Comparison of ENCODE assay signal across 8 cellular contexts in the genomic region with DNA sequence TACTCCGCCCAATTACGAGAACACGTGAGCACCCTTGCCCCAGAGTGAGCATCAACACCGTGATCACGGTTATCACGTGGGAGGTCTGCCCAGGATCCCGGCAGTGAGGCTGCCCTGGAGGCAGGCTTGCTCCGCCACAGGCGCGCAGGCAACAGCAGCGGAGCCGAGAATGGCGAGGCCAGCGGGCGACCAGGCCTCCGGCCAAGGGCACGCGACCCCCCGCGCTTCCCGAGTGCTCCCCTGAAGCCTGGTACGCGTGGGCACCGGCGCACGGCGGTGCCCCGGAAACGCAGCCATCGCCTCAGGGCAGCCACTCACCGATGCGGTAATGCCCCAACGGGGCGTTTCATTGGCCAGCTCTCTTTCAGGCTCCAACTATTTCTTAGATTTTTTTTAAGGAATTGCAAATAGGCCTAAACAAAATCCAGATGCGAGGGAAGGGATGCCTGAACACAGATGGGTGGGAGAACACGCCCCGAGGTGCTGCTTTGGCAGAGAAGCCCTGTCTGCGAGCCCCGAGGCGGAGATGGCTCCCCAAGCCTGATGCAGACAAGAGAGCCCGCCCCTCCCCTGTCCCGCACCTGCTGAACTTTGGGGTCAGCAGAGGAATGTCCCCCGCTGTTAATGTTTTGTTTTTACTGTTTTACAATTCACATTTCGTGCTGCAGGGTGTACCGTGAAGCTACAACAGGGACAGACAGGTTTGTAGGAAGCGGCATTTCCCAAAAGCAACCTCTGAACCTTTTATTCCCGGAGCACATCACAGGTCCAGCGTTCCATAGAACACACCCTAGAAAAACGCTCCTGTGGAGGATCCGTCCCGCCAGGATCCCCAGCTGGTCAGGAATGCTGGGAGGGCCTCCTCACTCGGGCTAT.
DNase-seq lines count a peak whose midpoint lies in the region; ATAC-seq and TF ChIP-seq lines count a peak whose summit lies in the region.

No MANE protein-coding gene starts in this region.

- no peaks in the 10 kb centered on the region for H3K9me3 ChIP-seq in skeletal muscle tissue (ENCODE audit: control insufficient read depth in 3 of 3, low read length in 3 of 3)

- peaks cover 0 to 4% (median 4%) of the 10 kb centered on the region in 3 donors for H3K4me1 ChIP-seq in skeletal muscle tissue (ENCODE audit: control insufficient read depth in 3 of 3, insufficient read depth in 3 of 3, low read length in 3 of 3)

- peak in 1 of 2 donors; percentile 26 for DNase-seq in stimulated activated naive CD8-positive, alpha-beta T cell treated with anti-CD3 and anti-CD28 coated beads, Interleukin-15, amount 100 ng/mL, for 72 hours
- no peak for DNase-seq in stimulated activated naive CD8-positive, alpha-beta T cell treated with anti-CD3 and anti-CD28 coated beads, Interleukin-15, Interleukin-2, amounts not matched to agents 100 U/mL and 50 U/mL, for 24 hours
- peak; percentile 18 to 48 for DNase-seq in cardiac fibroblast (ENCODE audit: low read depth in 2 of 2)
- peak; percentile 40 for DNase-seq in inferior parietal cortex (ENCODE audit: extremely low spot score)
- no peak for DNase-seq in NOMO-1 (lab: John Stamatoyannopoulos, UW; ENCODE audit: unreplicated experiment in 2 of 2)
- no peak for DNase-seq in LoVo (ENCODE audit: low spot score)

- ATAC-seq in stimulated activated naive CD8-positive, alpha-beta T cell treated with anti-CD3 and anti-CD28 coated beads, Interleukin-15, amount 100 ng/mL, for 72 hours = peak; percentile 66
- ATAC-seq in stimulated activated naive CD8-positive, alpha-beta T cell treated with anti-CD3 and anti-CD28 coated beads, Interleukin-15, Interleukin-2, amounts not matched to agents 100 U/mL and 50 U/mL, for 24 hours = no peak
- no peak for ATAC-seq in GM19324 (IDR thresholded peaks at IDR 0.05; ENCODE audit: low FRiP score, unreplicated experiment)

- H3K4me3 ChIP-seq in cardiac fibroblast (replicated peaks in 1 of 2; ENCODE audit: low read depth in 2 of 2, low read length in 2 of 2) (peak overlapping the region; percentile 43 to 48), skeletal muscle tissue (ENCODE audit: low read length in 3 of 3) (peak overlapping the region; percentile 43 to 63 (median 54))

- peaks cover 0 to 3% (median 0%) of the 10 kb centered on the region in 3 donors for H3K36me3 ChIP-seq in skeletal muscle tissue (ENCODE audit: control insufficient read depth in 3 of 3, insufficient read depth in 3 of 3, low read length in 3 of 3)

- peaks cover 20% of the 10 kb centered on the region for H3K4me1 Mint-ChIP-seq in stimulated activated naive CD8-positive, alpha-beta T cell treated with anti-CD3 and anti-CD28 coated beads, Interleukin-15, amount 100 ng/mL, for 72 hours

- H3K9me3 Mint-ChIP-seq in stimulated activated naive CD8-positive, alpha-beta T cell treated with anti-CD3 and anti-CD28 coated beads, Interleukin-15, amount 100 ng/mL, for 72 hours = no peaks in the 10 kb centered on the region

- H3K27me3 Mint-ChIP-seq in stimulated activated naive CD8-positive, alpha-beta T cell treated with anti-CD3 and anti-CD28 coated beads, Interleukin-15, amount 100 ng/mL, for 72 hours = no peaks in the 10 kb centered on the region

- no peak for TF ChIP-seq CTCF in cardiac fibroblast (IDR thresholded peaks at IDR 0.05; ENCODE audit: low read depth, low read length)

- no peak overlapping the region for H3K27ac ChIP-seq in skeletal muscle tissue (ENCODE audit: low read depth, low read length)

- no peak overlapping the region for H3K27ac Mint-ChIP-seq in stimulated activated naive CD8-positive, alpha-beta T cell treated with anti-CD3 and anti-CD28 coated beads, Interleukin-15, amount 100 ng/mL, for 72 hours

- peak overlapping the region in 1 of 2 donors; percentile 71 for H3K4me3 Mint-ChIP-seq in stimulated activated naive CD8-positive, alpha-beta T cell treated with anti-CD3 and anti-CD28 coated beads, Interleukin-15, amount 100 ng/mL, for 72 hours

- H3K27me3 ChIP-seq in skeletal muscle tissue (ENCODE audit: control insufficient read depth in 3 of 3, insufficient read depth in 3 of 3, low read length in 3 of 3) = peaks cover 0 to 6% (median 0%) of the 10 kb centered on the region in 3 donors

- peak overlapping the region in 2 of 3 donors; percentile 15 to 62 for H3K9ac ChIP-seq in skeletal muscle tissue (ENCODE audit: low read depth in 1 of 3, low read length in 3 of 3)

Comparison
In these comparisons a context has a peak if more than half of its experiments do, and no peak if none do; other contexts are left out.
1. DNase-seq: peak in cardiac fibroblast (2 of 2) and inferior parietal cortex (single experiment); none in stimulated activated naive CD8-positive, alpha-beta T cell treated with anti-CD3 and anti-CD28 coated beads, Interleukin-15, Interleukin-2, amounts not matched to agents 100 U/mL and 50 U/mL, for 24 hours (single experiment), NOMO-1 (0 of 2) and LoVo (single experiment).